1 cellular context compared by ENCODE assay signal in genomic region chr7:127382301-127383085, GRCh38.
TF ChIP-seq lines count a peak whose summit lies in the region.

No MANE protein-coding gene starts in this region.

TF ChIP-seq in K562, 482 proteins besides CTCF, POLR2A, EP300 and RAD21 (continued from another document):
- TF ChIP-seq GATAD2B (IDR thresholded peaks at IDR 0.05; ENCODE audit: borderline replicate concordance), result no peak; the same call in 1 of the 2 replicates
- no peak for TF ChIP-seq RBBP5 (IDR thresholded peaks at IDR 0.05; ENCODE audit: borderline replicate concordance, insufficient read depth, low read length, poor library complexity, severe bottlenecking)
